Comparison of ENCODE assay signal across 21 cellular contexts in genomic region chr11:9820260-9820659, GRCh38.
DNase-seq lines count a peak whose midpoint lies in the region; ATAC-seq and TF ChIP-seq lines count a peak whose summit lies in the region.
"Had no signal": no experiment of that assay in that cellular context is flagged by ENCODE, and none has a peak within 500 bp of the region (broad histone marks: within the 10 kb centered on the region; RNA-seq: fewer than 3 reads in every experiment).

No MANE protein-coding gene starts in this region.

- peak overlapping the region; percentile 73 for H3K9ac ChIP-seq in adipocyte (ENCODE audit: low read length)
- H3K9ac ChIP-seq: neural progenitor cell had no signal

- H3K4me3 ChIP-seq in adipocyte (ENCODE audit: low read length) (no peak overlapping the region), cardiac muscle cell (no peak overlapping the region)
- H3K4me3 ChIP-seq: coronary artery, mucosa of descending colon, neural progenitor cell, SK-N-MC, thoracic aorta had no signal

- H3K27me3 Mint-ChIP-seq in progenitor cell of endocrine pancreas, result no peaks in the 10 kb centered on the region
- H3K27me3 Mint-ChIP-seq: activated CD8-positive, alpha-beta T cell treated with anti-CD3 and anti-CD28 coated beads for 36 hours had no signal

- peaks cover 1% of the 10 kb centered on the region for H3K36me3 Mint-ChIP-seq in progenitor cell of endocrine pancreas (ENCODE audit: insufficient read depth)
- H3K36me3 Mint-ChIP-seq: CD8-positive, alpha-beta T cell; neural progenitor cell had no signal

- DNase-seq in G401 (ENCODE audit: low spot score) (peak; percentile 56), adipocyte (ENCODE audit: low read depth) (peak; percentile 18), cardiac muscle cell (ENCODE audit: low read depth in 1 of 2, low spot score in 1 of 2) (peak in 1 of 2 donors; percentile 55), progenitor cell of endocrine pancreas (ENCODE audit: low spot score, unreplicated experiment) (no peak), cortex of kidney (lab: John Stamatoyannopoulos, UW) (no peak), DMS153 treated with DMSO at 0.1 percent for 48 hours (lab: John Stamatoyannopoulos, UW; ENCODE audit: unreplicated experiment) (no peak), NCI-H2029 (lab: John Stamatoyannopoulos, UW) (no peak)
- DNase-seq: activated CD8-positive, alpha-beta T cell treated with anti-CD3 and anti-CD28 coated beads for 36 hours; activated naive CD4-positive, alpha-beta T cell treated with anti-CD3 and anti-CD28 coated beads, Interleukin-2, amount 50 U/mL, for 16 hours; activated T-cell treated with anti-CD3 and anti-CD28 coated beads, Interleukin-2, amount 50 U/mL, for 72 hours; CD8-positive, alpha-beta T cell; DND-41; foreskin fibroblast; mucosa of descending colon; NCI-H1436 treated with DMSO at 0.1 percent for 48 hours had no signal

- H3K4me1 ChIP-seq in adipocyte (ENCODE audit: control insufficient read depth, insufficient read depth, low read length) (peaks cover 58% of the 10 kb centered on the region), cardiac muscle cell (ENCODE audit: low read depth) (peaks cover 38% of the 10 kb centered on the region)

- H3K9me3 ChIP-seq in adipocyte (ENCODE audit: control insufficient read depth, low read length), result no peaks in the 10 kb centered on the region
- no peaks in the 10 kb centered on the region for H3K9me3 ChIP-seq in cardiac muscle cell (ENCODE audit: low read depth)
- H3K9me3 ChIP-seq: mucosa of descending colon, thoracic aorta had no signal

- H3K36me3 ChIP-seq in adipocyte (ENCODE audit: control insufficient read depth, insufficient read depth, low read length, severe bottlenecking), result no peaks in the 10 kb centered on the region
- H3K36me3 ChIP-seq in cardiac muscle cell, result peaks cover 6% of the 10 kb centered on the region
- H3K36me3 ChIP-seq: neural progenitor cell, thoracic aorta had no signal

- peak overlapping the region; percentile 14 for H3K27ac Mint-ChIP-seq in progenitor cell of endocrine pancreas
- H3K27ac Mint-ChIP-seq: activated CD8-positive, alpha-beta T cell treated with anti-CD3 and anti-CD28 coated beads for 36 hours; activated T-cell treated with anti-CD3 and anti-CD28 coated beads, Interleukin-2, amount 50 U/mL, for 72 hours; CD8-positive, alpha-beta T cell; neural progenitor cell; T-helper 2 cell treated with Interferon-gamma antibody and Interleukin-4, amounts not matched to agents 5 μg/mL and 100 μg/mL, for 36 hours had no signal

- no peaks in the 10 kb centered on the region for H3K9me3 Mint-ChIP-seq in progenitor cell of endocrine pancreas (ENCODE audit: low read depth)
- H3K9me3 Mint-ChIP-seq: activated CD8-positive, alpha-beta T cell treated with anti-CD3 and anti-CD28 coated beads for 36 hours; activated T-cell treated with anti-CD3 and anti-CD28 coated beads, Interleukin-2, amount 50 U/mL, for 72 hours; CD8-positive, alpha-beta T cell; neural progenitor cell; T-helper 2 cell treated with Interferon-gamma antibody and Interleukin-4, amounts not matched to agents 5 μg/mL and 100 μg/mL, for 36 hours had no signal

- no peak overlapping the region for H3K4me3 Mint-ChIP-seq in progenitor cell of endocrine pancreas (ENCODE audit: low read depth)
- H3K4me3 Mint-ChIP-seq: activated CD8-positive, alpha-beta T cell treated with anti-CD3 and anti-CD28 coated beads for 36 hours; activated T-cell treated with anti-CD3 and anti-CD28 coated beads, Interleukin-2, amount 50 U/mL, for 72 hours; CD8-positive, alpha-beta T cell; neural progenitor cell; T-helper 2 cell treated with Interferon-gamma antibody and Interleukin-4, amounts not matched to agents 5 μg/mL and 100 μg/mL, for 36 hours had no signal

- ATAC-seq in GM19328 (IDR thresholded peaks at IDR 0.05; ENCODE audit: unreplicated experiment), result no peak
- ATAC-seq: activated CD8-positive, alpha-beta T cell treated with anti-CD3 and anti-CD28 coated beads for 36 hours; activated T-cell treated with anti-CD3 and anti-CD28 coated beads, Interleukin-2, amount 50 U/mL, for 72 hours; CD8-positive, alpha-beta T cell; mucosa of descending colon had no signal

- no peak for TF ChIP-seq CTCF in cardiac muscle cell (IDR thresholded peaks at IDR 0.05; ENCODE audit: low read depth, low read length)
- no peak for TF ChIP-seq CTCF in progenitor cell of endocrine pancreas (IDR thresholded peaks at IDR 0.05; ENCODE audit: unreplicated experiment)

- H3K27me3 ChIP-seq in adipocyte (replicated peaks; ENCODE audit: control insufficient read depth, insufficient read depth, low read length), result no peaks in the 10 kb centered on the region
- no peaks in the 10 kb centered on the region for H3K27me3 ChIP-seq in cardiac muscle cell
- H3K27me3 ChIP-seq: neural progenitor cell had no signal

- H3K27ac ChIP-seq in cardiac muscle cell, result peak overlapping the region; percentile 31
- H3K27ac ChIP-seq: coronary artery, neural progenitor cell, SK-N-MC, thoracic aorta had no signal

- in situ Hi-C loops in G401 (cut with HindIII; ENCODE audit: low sequenced_read_pairs), result no loop called here

- peaks cover 22% of the 10 kb centered on the region for H3K4me1 Mint-ChIP-seq in progenitor cell of endocrine pancreas (ENCODE audit: low read depth)
- H3K4me1 Mint-ChIP-seq: neural progenitor cell had no signal

Comparison
In these comparisons a context has a peak if more than half of its experiments do, and no peak if none do; other contexts are left out.
1. DNase-seq: peak in G401 (single experiment) and adipocyte (single experiment); none in progenitor cell of endocrine pancreas (single experiment), cortex of kidney (single experiment), DMS153 treated with DMSO at 0.1 percent for 48 hours (single experiment) and NCI-H2029 (single experiment).